15 cellular contexts compared by ENCODE assay signal in the genomic region with DNA sequence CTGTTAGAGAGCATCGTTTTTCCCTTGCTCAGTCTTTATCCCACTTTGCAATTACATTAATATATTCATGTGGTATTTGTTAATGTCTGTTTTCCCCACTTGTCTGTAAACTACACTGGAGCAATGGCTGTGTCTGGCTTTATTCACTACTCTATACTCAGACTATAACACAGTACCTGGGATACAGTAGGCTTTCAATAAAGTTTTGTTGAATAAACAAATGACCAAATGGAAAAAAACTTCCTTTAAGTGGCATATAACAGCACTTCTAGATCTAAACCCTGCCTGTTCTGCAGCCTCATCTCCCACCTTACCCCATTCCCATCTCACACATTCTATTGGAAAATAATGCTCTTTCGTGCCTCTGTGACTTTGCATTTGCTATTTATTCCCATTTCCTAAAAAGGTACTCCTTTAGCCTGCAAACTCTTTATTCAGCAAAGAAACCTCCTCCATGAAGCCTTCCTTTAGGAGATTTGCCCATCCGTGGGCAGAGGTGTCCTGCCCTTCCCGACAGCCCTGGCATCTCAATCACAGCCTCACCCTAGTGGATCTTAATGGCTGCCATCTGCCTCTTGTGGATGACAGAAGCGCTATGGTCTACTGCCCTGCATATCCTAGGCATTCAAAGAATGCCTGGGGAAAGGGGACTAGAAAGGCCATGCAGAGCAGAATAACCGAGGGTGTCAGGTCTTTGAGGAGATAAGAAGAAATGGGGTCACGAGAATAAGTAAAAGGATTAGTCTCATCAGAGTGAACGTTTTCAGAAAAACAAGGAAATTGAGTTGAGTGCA. TPM values are rescaled to one million over a fixed set of nuclear protein-coding genes. Genes with fewer than 3 reads are reported as not detected.
DNase-seq lines count a peak whose midpoint lies in the region; ATAC-seq and TF ChIP-seq lines count a peak whose summit lies in the region.
"Had no signal": no experiment of that assay in that cellular context is flagged by ENCODE, and none has a peak within 500 bp of the region (broad histone marks: within the 10 kb centered on the region; RNA-seq: fewer than 3 reads in every experiment).

No MANE protein-coding gene starts in this region.

- no peak overlapping the region for H2BK5ac ChIP-seq in mesendoderm (ENCODE audit: low read length)

- no peaks in the 10 kb centered on the region for H3K79me1 ChIP-seq in mesendoderm (ENCODE audit: low read length)

- no peak overlapping the region for H3K27ac ChIP-seq in mesendoderm (ENCODE audit: low read depth, low read length)
- H3K27ac ChIP-seq: adrenal gland had no signal

- no CpG with 5 or more reads among the region's 8 CpGs for WGBS in mesendoderm (ENCODE audit: extremely low coverage, insufficient coverage, low lambda C conversion rate)

- in situ Hi-C loops in ACHN (cut with HindIII; ENCODE audit: low pct_ligation_motif_present, low pct_unique_long_range_greater_than_20kb, low sequenced_read_pairs): no loop called here

- peaks cover 36% of the 10 kb centered on the region for H3K4me1 Mint-ChIP-seq in brain
- no peaks in the 10 kb centered on the region for H3K4me1 Mint-ChIP-seq in osteocyte (ENCODE audit: unreplicated experiment)

- H3K27ac Mint-ChIP-seq in brain (peak overlapping the region in 4 of 5 experiments; percentile 8 to 64 (median 48)), osteocyte (ENCODE audit: unreplicated experiment) (no peak overlapping the region)
- H3K27ac Mint-ChIP-seq: activated CD4-positive, alpha-beta T cell treated with anti-CD3 and anti-CD28 coated beads, Interleukin-2, amount 10 ng/mL, durations not matched to agents 24 days and 14 days had no signal

- no peak overlapping the region for H3K56ac ChIP-seq in mesendoderm (ENCODE audit: low read length)

- no peak overlapping the region for H4K5ac ChIP-seq in mesendoderm (ENCODE audit: low read length)

- H3K18ac ChIP-seq in mesendoderm (ENCODE audit: low read length): no peak overlapping the region

- no peak for ATAC-seq in HG02610 (IDR thresholded peaks at IDR 0.05; ENCODE audit: unreplicated experiment)

- no peak overlapping the region for H2BK120ac ChIP-seq in mesendoderm (ENCODE audit: low read depth, low read length)

- no peaks in the 10 kb centered on the region for H3K79me2 ChIP-seq in mesendoderm (ENCODE audit: control insufficient read depth, insufficient read depth, low read length)

- no peak overlapping the region for H3K4me2 ChIP-seq in mesendoderm (ENCODE audit: low read length)

- no peak overlapping the region for H2BK15ac ChIP-seq in mesendoderm (replicated peaks; ENCODE audit: low read depth)

- H3K4me3 Mint-ChIP-seq in brain (no peak overlapping the region), osteocyte (ENCODE audit: unreplicated experiment) (no peak overlapping the region)
- H3K4me3 Mint-ChIP-seq: activated CD4-positive, alpha-beta T cell treated with anti-CD3 and anti-CD28 coated beads, Interleukin-2, amount 10 ng/mL, durations not matched to agents 24 days and 14 days had no signal

- no peak overlapping the region for H3K9ac ChIP-seq in mesendoderm (ENCODE audit: low read length)

- H3K9me3 Mint-ChIP-seq in brain (no peaks in the 10 kb centered on the region), osteocyte (ENCODE audit: unreplicated experiment) (no peaks in the 10 kb centered on the region)
- H3K9me3 Mint-ChIP-seq: activated CD4-positive, alpha-beta T cell treated with anti-CD3 and anti-CD28 coated beads, Interleukin-2, amount 10 ng/mL, durations not matched to agents 24 days and 14 days had no signal

- no peak overlapping the region for H4K8ac ChIP-seq in mesendoderm (ENCODE audit: low read depth, low read length)

- no peak overlapping the region for H3K23ac ChIP-seq in mesendoderm (ENCODE audit: low read length)

- no peaks in the 10 kb centered on the region for H3K27me3 Mint-ChIP-seq in brain
- H3K27me3 Mint-ChIP-seq in osteocyte (ENCODE audit: unreplicated experiment): no peaks in the 10 kb centered on the region
- H3K27me3 Mint-ChIP-seq: activated CD4-positive, alpha-beta T cell treated with anti-CD3 and anti-CD28 coated beads, Interleukin-2, amount 10 ng/mL, durations not matched to agents 24 days and 14 days had no signal

- TF ChIP-seq CTCF in brain (conservative IDR thresholded peaks at IDR 0.05): no peak
- TF ChIP-seq CTCF in osteocyte (IDR thresholded peaks at IDR 0.05): no peak

- H3K4ac ChIP-seq in mesendoderm (ENCODE audit: low read depth, low read length): no peak overlapping the region

- no peak overlapping the region for H2AK5ac ChIP-seq in mesendoderm (ENCODE audit: low read length)

- no peak overlapping the region for H3K4me3 ChIP-seq in H7 (ENCODE audit: insufficient read depth, low read depth, low read length)
- H3K4me3 ChIP-seq in mesendoderm (ENCODE audit: low read length): no peak overlapping the region
- H3K4me3 ChIP-seq: adrenal gland had no signal

- peaks cover 18% of the 10 kb centered on the region for H3K36me3 Mint-ChIP-seq in brain
- H3K36me3 Mint-ChIP-seq in osteocyte (ENCODE audit: unreplicated experiment): peaks cover 18% of the 10 kb centered on the region

- H3K36me3 ChIP-seq in H7 (replicated peaks; ENCODE audit: control insufficient read depth, insufficient read depth, low read length): no peaks in the 10 kb centered on the region
- H3K36me3 ChIP-seq in mesendoderm (ENCODE audit: control insufficient read depth, insufficient read depth, low read length): no peaks in the 10 kb centered on the region
- H3K36me3 ChIP-seq: adrenal gland had no signal

- peaks cover 6% of the 10 kb centered on the region for H3K4me1 ChIP-seq in mesendoderm (ENCODE audit: control insufficient read depth, low read depth, low read length)
- H3K4me1 ChIP-seq: adrenal gland had no signal

- H3K27me3 ChIP-seq in H7 (ENCODE audit: control insufficient read depth, insufficient read depth, low read length) (no peaks in the 10 kb centered on the region), mesendoderm (ENCODE audit: insufficient read depth, low read length, poor library complexity) (no peaks in the 10 kb centered on the region)
- H3K27me3 ChIP-seq: adrenal gland had no signal

- DNase-seq in ACHN (peak; percentile 90), H7 (peak; percentile 33), mesendoderm (peak; percentile 93), inferior parietal cortex (ENCODE audit: extremely low spot score) (no peak), osteocyte (ENCODE audit: extremely low spot score, unreplicated experiment) (no peak)
- DNase-seq in central memory CD4-positive, alpha-beta T cell: no peak
- DNase-seq: activated CD4-positive, alpha-beta T cell treated with anti-CD3 and anti-CD28 coated beads, Interleukin-2, amount 10 ng/mL, durations not matched to agents 24 days and 14 days; activated T-cell treated with anti-CD3 and anti-CD28 coated beads, Interleukin-2, amount 50 U/mL, for 1 hour; adrenal gland; NCI-H1436; posterior cingulate gyrus; SIG-M5; stimulated activated CD4-positive, alpha-beta T cell treated with anti-CD3 and anti-CD28 coated beads, Interleukin-15, amount 100 ng/mL, for 24 hours had no signal

RNA-seq across cellular contexts. Expression of gene SPOCK2, which starts 57.5 kb away (rescaled TPM):
- total RNA-seq in H7 (2014; rRNA removed; shearing (Covaris generic)): 1.3 TPM in 2 replicates
- polyA plus RNA-seq in brain (ENCODE audit: insufficient read depth, low read depth, low replicate concordance): 189 TPM
- 1.2 TPM for polyA plus RNA-seq in mesendoderm (2013, experiment 1 of 2)
- 1.1 TPM for polyA plus RNA-seq in mesendoderm (2013, experiment 2 of 2)
- total RNA-seq in osteocyte: 0.54 and 0.73 TPM in 2 replicates

Comparison
In these comparisons a context has a peak if more than half of its experiments do, and no peak if none do; other contexts are left out.
1. DNase-seq: peak in ACHN (single experiment), H7 (single experiment) and mesendoderm (single experiment); none in inferior parietal cortex (single experiment), central memory CD4-positive, alpha-beta T cell (single experiment) and osteocyte (single experiment).